8 cellular contexts compared by ENCODE assay signal in genomic region chr3:127822836-127823589, GRCh38. TPM values are rescaled to one million over a fixed set of nuclear protein-coding genes. Genes with fewer than 3 reads are reported as not detected.
A peak's percentile ranks its signal among the peaks of the same experiment; 100 is the strongest.
DNase-seq lines count a peak whose midpoint lies in the region; ATAC-seq, FAIRE-seq and TF ChIP-seq lines count a peak whose summit lies in the region.

No MANE protein-coding gene starts in this region.

- H3K27me3 ChIP-seq in right atrium auricular region: no peaks in the 10 kb centered on the region
- no peaks in the 10 kb centered on the region for H3K27me3 ChIP-seq in psoas muscle (ENCODE audit: insufficient read depth in 3 of 3, low read length in 2 of 3)

- TF ChIP-seq CTCF in right atrium auricular region (IDR thresholded peaks at IDR 0.05): peak; percentile 35 to 70
- peak; percentile 38 for TF ChIP-seq CTCF in psoas muscle (IDR thresholded peaks at IDR 0.05)

- peaks cover 3% of the 10 kb centered on the region for H3K36me3 Mint-ChIP-seq in activated naive CD8-positive, alpha-beta T cell treated with anti-CD3 and anti-CD28 coated beads, Interleukin-2, amount 10 ng/mL, durations not matched to agents 7 days and 5 days

- no peaks in the 10 kb centered on the region for H3K9me3 Mint-ChIP-seq in activated naive CD8-positive, alpha-beta T cell treated with anti-CD3 and anti-CD28 coated beads, Interleukin-2, amount 10 ng/mL, durations not matched to agents 7 days and 5 days

- peaks cover 68% of the 10 kb centered on the region for H3K27me3 Mint-ChIP-seq in activated naive CD8-positive, alpha-beta T cell treated with anti-CD3 and anti-CD28 coated beads, Interleukin-2, amount 10 ng/mL, durations not matched to agents 7 days and 5 days

- H3K9me3 ChIP-seq in right atrium auricular region (peaks cover 0 to 7% of the 10 kb centered on the region in 2 donors), psoas muscle (peaks cover under 1% of the 10 kb centered on the region)

- ATAC-seq in GM18498 (IDR thresholded peaks at IDR 0.05; ENCODE audit: unreplicated experiment) (peak; percentile 67), psoas muscle (peak; percentile 83 to 88 (median 86))
- ATAC-seq in activated naive CD8-positive, alpha-beta T cell treated with anti-CD3 and anti-CD28 coated beads, Interleukin-2, amount 10 ng/mL, durations not matched to agents 7 days and 5 days (ENCODE audit: low read depth): peak; percentile 52

- peak overlapping the region; percentile 89 for H3K4me3 Mint-ChIP-seq in activated naive CD8-positive, alpha-beta T cell treated with anti-CD3 and anti-CD28 coated beads, Interleukin-2, amount 10 ng/mL, durations not matched to agents 7 days and 5 days

- H3K4me1 Mint-ChIP-seq in activated naive CD8-positive, alpha-beta T cell treated with anti-CD3 and anti-CD28 coated beads, Interleukin-2, amount 10 ng/mL, durations not matched to agents 7 days and 5 days: peaks cover 16% of the 10 kb centered on the region

- FAIRE-seq in GM19239 (lab: Jason Lieb, UNC): no peak

- peak overlapping the region; percentile 43 for H3K27ac Mint-ChIP-seq in activated naive CD8-positive, alpha-beta T cell treated with anti-CD3 and anti-CD28 coated beads, Interleukin-2, amount 10 ng/mL, durations not matched to agents 7 days and 5 days

- H3K36me3 ChIP-seq in right atrium auricular region (no peaks in the 10 kb centered on the region), psoas muscle (ENCODE audit: insufficient read depth in 1 of 2, low read depth in 1 of 2) (no peaks in the 10 kb centered on the region)

- POLR2A ChIA-PET in activated naive CD8-positive, alpha-beta T cell treated with anti-CD3 and anti-CD28 coated beads, Interleukin-2, amount 10 ng/mL, durations not matched to agents 7 days and 5 days (lab: Charles Lee): interaction anchor here (1.0 kb wide), 1 partner anchor 32 kb away, joined by 3 read pairs; no protein-coding TSS in a partner anchor

- H3K27ac ChIP-seq in right atrium auricular region: peak overlapping the region; percentile 85 to 89
- peak overlapping the region; percentile 93 for H3K27ac ChIP-seq in psoas muscle

- DNase-seq in Ammon's horn (ENCODE audit: low spot score): peak; percentile 51
- DNase-seq in HK-2 (ENCODE audit: unreplicated experiment): peak; percentile 57
- peak; percentile 54 for DNase-seq in activated naive CD8-positive, alpha-beta T cell treated with anti-CD3 and anti-CD28 coated beads, Interleukin-2, amount 10 ng/mL, durations not matched to agents 7 days and 5 days
- peak; percentile 77 for DNase-seq in right atrium auricular region (ENCODE audit: low spot score)
- peak; percentile 77 to 88 for DNase-seq in psoas muscle
- DNase-seq in GM19239 (ENCODE audit: insufficient read length, low spot score): no peak
- no peak for DNase-seq in superior temporal gyrus (ENCODE audit: extremely low spot score)

- WGBS in psoas muscle, 3 donors: 0 to 4% (median 1%) methylated on average over 29 to 97 of the region's 98 CpGs

- peak overlapping the region; percentile 85 to 92 for H3K4me3 ChIP-seq in right atrium auricular region
- peak overlapping the region; percentile 91 for H3K4me3 ChIP-seq in psoas muscle

- intact Hi-C loops in psoas muscle (cut with DNase I): loop anchor here (5.0 kb wide), 5 partner anchors 36 to 151 kb away; partner anchors contain the start of genes ABTB1 (in 1 of the 2) and KBTBD12 (in 1 of the 2)

- H3K4me1 ChIP-seq in right atrium auricular region: peaks cover 0 to 34% of the 10 kb centered on the region in 2 donors
- H3K4me1 ChIP-seq in psoas muscle: peaks cover 29% of the 10 kb centered on the region

RNA-seq across cellular contexts. Expression of gene MGLL, which starts 0.7 kb away (rescaled TPM):
- 1 to 10 TPM; 2.1 to 3.6 TPM for total RNA-seq in activated naive CD8-positive, alpha-beta T cell treated with anti-CD3 and anti-CD28 coated beads, Interleukin-2, amount 10 ng/mL, durations not matched to agents 7 days and 5 days
- total RNA-seq in right atrium auricular region (10 to 100 TPM; 36.3 to 46.4 TPM), psoas muscle (10 to 100 TPM; 53.7 to 85.6 (median 63.2) TPM)
- 10 to 100 TPM; 32.8 to 64.9 (median 47.5) TPM for polyA plus RNA-seq in psoas muscle

Comparison
In these comparisons a context has a peak if more than half of its experiments do, and no peak if none do; other contexts are left out.
1. DNase-seq: peak in Ammon's horn (single experiment), HK-2 (single experiment), activated naive CD8-positive, alpha-beta T cell treated with anti-CD3 and anti-CD28 coated beads, Interleukin-2, amount 10 ng/mL, durations not matched to agents 7 days and 5 days (single experiment), right atrium auricular region (single experiment) and psoas muscle (2 of 2); none in GM19239 (single experiment) and superior temporal gyrus (single experiment).
2. RNA of gene MGLL, which starts 0.7 kb away (total RNA-seq): 53.7 to 85.6 TPM in psoas muscle and 36.3 to 46.4 TPM in right atrium auricular region; 2.1 to 3.6 TPM in activated naive CD8-positive, alpha-beta T cell treated with anti-CD3 and anti-CD28 coated beads, Interleukin-2, amount 10 ng/mL, durations not matched to agents 7 days and 5 days; every median in the first group is over 4 times any median in the second.
3. Peak in every context shown above with its lines, with median percentiles within 50 percentile points of each other: ATAC-seq.